In genomic region chr7:17772581-17773288, GRCh38 we compare ENCODE assay signal across 11 cellular contexts.
DNase-seq lines count a peak whose midpoint lies in the region; ATAC-seq and TF ChIP-seq lines count a peak whose summit lies in the region.
"Had no signal": no experiment of that assay in that cellular context is flagged by ENCODE, and none has a peak within 500 bp of the region (broad histone marks: within the 10 kb centered on the region; RNA-seq: fewer than 3 reads in every experiment).

No MANE protein-coding gene starts in this region.

- no peaks in the 10 kb centered on the region for H3K27me3 Mint-ChIP-seq in activated CD8-positive, alpha-beta T cell treated with anti-CD3 and anti-CD28 coated beads for 36 hours
- H3K27me3 Mint-ChIP-seq in activated CD8-positive, alpha-beta T cell treated with anti-CD3 and anti-CD28 coated beads, Interleukin-2, amount 10 ng/mL, durations not matched to agents 7 days and 5 days (ENCODE audit: low read depth) = no peaks in the 10 kb centered on the region
- H3K27me3 Mint-ChIP-seq in progenitor cell of endocrine pancreas = no peaks in the 10 kb centered on the region
- H3K27me3 Mint-ChIP-seq: naive B cell had no signal

- peak; percentile 27 for DNase-seq in activated CD8-positive, alpha-beta T cell treated with anti-CD3 and anti-CD28 coated beads for 36 hours
- DNase-seq in activated CD8-positive, alpha-beta T cell treated with anti-CD3 and anti-CD28 coated beads, Interleukin-2, amount 10 ng/mL, durations not matched to agents 7 days and 5 days = no peak
- DNase-seq in NCI-H146 (lab: John Stamatoyannopoulos, UW) (peak; percentile 16), fibroblast of the aortic adventitia (ENCODE audit: low read depth) (peak; percentile 28), progenitor cell of endocrine pancreas (ENCODE audit: low spot score, unreplicated experiment) (no peak), head of caudate nucleus (no peak), retina (no peak), inferior parietal cortex (ENCODE audit: extremely low spot score) (no peak)
- DNase-seq: activated CD8-positive, alpha-beta memory T cell treated with anti-CD3 and anti-CD28 coated beads, Interleukin-2, amount 50 U/mL, for 48 hours; naive B cell had no signal

- peak; percentile 30 for ATAC-seq in activated CD8-positive, alpha-beta T cell treated with anti-CD3 and anti-CD28 coated beads for 36 hours
- no peak for ATAC-seq in activated CD8-positive, alpha-beta T cell treated with anti-CD3 and anti-CD28 coated beads, Interleukin-2, amount 10 ng/mL, durations not matched to agents 7 days and 5 days

- no peak overlapping the region for H3K4me3 Mint-ChIP-seq in activated CD8-positive, alpha-beta T cell treated with anti-CD3 and anti-CD28 coated beads for 36 hours
- H3K4me3 Mint-ChIP-seq in activated CD8-positive, alpha-beta T cell treated with anti-CD3 and anti-CD28 coated beads, Interleukin-2, amount 10 ng/mL, durations not matched to agents 7 days and 5 days = no peak overlapping the region
- no peak overlapping the region for H3K4me3 Mint-ChIP-seq in progenitor cell of endocrine pancreas (ENCODE audit: low read depth)
- H3K4me3 Mint-ChIP-seq: naive B cell had no signal

- H3K36me3 Mint-ChIP-seq in activated CD8-positive, alpha-beta T cell treated with anti-CD3 and anti-CD28 coated beads for 36 hours (ENCODE audit: low read depth) = no peaks in the 10 kb centered on the region
- no peaks in the 10 kb centered on the region for H3K36me3 Mint-ChIP-seq in activated CD8-positive, alpha-beta T cell treated with anti-CD3 and anti-CD28 coated beads, Interleukin-2, amount 10 ng/mL, durations not matched to agents 7 days and 5 days (ENCODE audit: low read depth)
- H3K36me3 Mint-ChIP-seq in progenitor cell of endocrine pancreas (ENCODE audit: insufficient read depth) = no peaks in the 10 kb centered on the region
- H3K36me3 Mint-ChIP-seq: naive B cell had no signal

- peaks cover 7% of the 10 kb centered on the region for H3K4me1 Mint-ChIP-seq in activated CD8-positive, alpha-beta T cell treated with anti-CD3 and anti-CD28 coated beads for 36 hours (ENCODE audit: low read depth)
- peaks cover 5% of the 10 kb centered on the region for H3K4me1 Mint-ChIP-seq in activated CD8-positive, alpha-beta T cell treated with anti-CD3 and anti-CD28 coated beads, Interleukin-2, amount 10 ng/mL, durations not matched to agents 7 days and 5 days (ENCODE audit: low read depth)
- peaks cover 8% of the 10 kb centered on the region for H3K4me1 Mint-ChIP-seq in progenitor cell of endocrine pancreas (ENCODE audit: low read depth)

- no peak overlapping the region for H3K27ac Mint-ChIP-seq in activated CD8-positive, alpha-beta T cell treated with anti-CD3 and anti-CD28 coated beads for 36 hours
- no peak overlapping the region for H3K27ac Mint-ChIP-seq in activated CD8-positive, alpha-beta T cell treated with anti-CD3 and anti-CD28 coated beads, Interleukin-2, amount 10 ng/mL, durations not matched to agents 7 days and 5 days
- peak overlapping the region; percentile 43 for H3K27ac Mint-ChIP-seq in progenitor cell of endocrine pancreas

- CTCF ChIA-PET in activated CD8-positive, alpha-beta T cell treated with anti-CD3 and anti-CD28 coated beads for 36 hours (lab: Charles Lee) = interaction anchor here (1.2 to 6.2 kb wide), 5 partner anchors 10 to 544 kb away, joined by 3 to 56 read pairs (median 6); no protein-coding TSS in a partner anchor
- CTCF ChIA-PET in activated CD8-positive, alpha-beta T cell treated with anti-CD3 and anti-CD28 coated beads, Interleukin-2, amount 10 ng/mL, durations not matched to agents 7 days and 5 days (lab: Charles Lee) = interaction anchor here (0.7 to 4.4 kb wide), 5 partner anchors 13 to 584 kb away, joined by 3 to 35 read pairs (median 3); no protein-coding TSS in a partner anchor

- intact Hi-C loops in activated CD8-positive, alpha-beta T cell treated with anti-CD3 and anti-CD28 coated beads for 36 hours (cut with micrococcal nuclease) = loop anchor here (10.0 kb wide), 3 partner anchors 172 to 552 kb away; partner anchors contain the start of gene SNX13
- intact Hi-C loops in head of caudate nucleus (cut with DNase I) = loop anchor here (10.0 kb wide), 1 partner anchor 572 kb away; no protein-coding TSS in a partner anchor

- no peak overlapping the region for H3K4me3 ChIP-seq in fibroblast of the aortic adventitia (ENCODE audit: low read depth, low read length)
- H3K4me3 ChIP-seq: upper lobe of left lung had no signal

- H3K9me3 Mint-ChIP-seq in activated CD8-positive, alpha-beta T cell treated with anti-CD3 and anti-CD28 coated beads for 36 hours = no peaks in the 10 kb centered on the region
- no peaks in the 10 kb centered on the region for H3K9me3 Mint-ChIP-seq in activated CD8-positive, alpha-beta T cell treated with anti-CD3 and anti-CD28 coated beads, Interleukin-2, amount 10 ng/mL, durations not matched to agents 7 days and 5 days (ENCODE audit: insufficient read depth)
- no peaks in the 10 kb centered on the region for H3K9me3 Mint-ChIP-seq in progenitor cell of endocrine pancreas (ENCODE audit: low read depth)
- H3K9me3 Mint-ChIP-seq: naive B cell had no signal

- no peak for TF ChIP-seq CTCF in activated CD8-positive, alpha-beta T cell treated with anti-CD3 and anti-CD28 coated beads for 36 hours (IDR thresholded peaks at IDR 0.05)
- TF ChIP-seq CTCF in fibroblast of the aortic adventitia (IDR thresholded peaks at IDR 0.05; ENCODE audit: insufficient read depth, low read length) (no peak), progenitor cell of endocrine pancreas (IDR thresholded peaks at IDR 0.05; ENCODE audit: unreplicated experiment) (no peak)

- POLR2A ChIA-PET in activated CD8-positive, alpha-beta T cell treated with anti-CD3 and anti-CD28 coated beads for 36 hours (lab: Charles Lee) = no interaction called here
- POLR2A ChIA-PET in activated CD8-positive, alpha-beta T cell treated with anti-CD3 and anti-CD28 coated beads, Interleukin-2, amount 10 ng/mL, durations not matched to agents 7 days and 5 days (lab: Charles Lee) = no interaction called here

Comparison
In these comparisons a context has a peak if more than half of its experiments do, and no peak if none do; other contexts are left out.
1. DNase-seq: peak in activated CD8-positive, alpha-beta T cell treated with anti-CD3 and anti-CD28 coated beads for 36 hours (single experiment), NCI-H146 (single experiment) and fibroblast of the aortic adventitia (single experiment); none in activated CD8-positive, alpha-beta T cell treated with anti-CD3 and anti-CD28 coated beads, Interleukin-2, amount 10 ng/mL, durations not matched to agents 7 days and 5 days (single experiment), progenitor cell of endocrine pancreas (single experiment), head of caudate nucleus (0 of 42), retina (single experiment) and inferior parietal cortex (single experiment).